16 cellular contexts compared by ENCODE assay signal in the genomic region with DNA sequence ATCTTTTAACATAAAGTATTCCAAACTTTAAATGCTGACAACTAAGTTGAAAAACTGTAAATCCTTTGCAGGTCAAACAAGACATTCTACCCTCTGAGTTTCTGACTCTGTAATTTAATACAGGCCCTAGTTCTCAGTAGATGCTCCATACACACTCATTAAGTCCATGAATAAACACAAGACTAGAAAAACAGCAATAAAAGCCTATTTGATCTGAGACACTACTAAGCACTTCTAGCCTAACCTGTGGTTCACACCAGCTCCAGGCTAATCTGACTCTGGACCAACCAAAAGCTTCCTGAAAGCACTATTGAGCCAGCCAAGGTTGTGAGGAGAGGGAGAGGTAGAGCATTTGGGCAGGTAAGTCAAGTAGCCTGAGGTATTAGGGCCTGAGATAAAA.
"Had no signal": no experiment of that assay in that cellular context is flagged by ENCODE, and none has a peak within 500 bp of the region (broad histone marks: within the 10 kb centered on the region; RNA-seq: fewer than 3 reads in every experiment).

No MANE protein-coding gene starts in this region.

- ATAC-seq: body of pancreas, esophagus mucosa, left lung, upper lobe of right lung had no signal

- H3K36me3 ChIP-seq: ovary, upper lobe of right lung had no signal

- H3K9me3 ChIP-seq: body of pancreas, left lung, ovary, thoracic aorta, upper lobe of right lung had no signal

- H3K4me3 ChIP-seq: body of pancreas, left lung, ovary, thoracic aorta, upper lobe of right lung had no signal

- H3K27me3 ChIP-seq: body of pancreas, left lung, ovary, upper lobe of right lung had no signal

- H3K4me1 ChIP-seq: body of pancreas, left lung, upper lobe of right lung had no signal

- DNase-seq: activated CD4-positive, alpha-beta T cell treated with anti-CD3 and anti-CD28 coated beads, Interleukin-2, amount 10 ng/mL, durations not matched to agents 7 days and 5 days; activated CD8-positive, alpha-beta memory T cell treated with anti-CD3 and anti-CD28 coated beads for 24 hours; activated gamma-delta T cell treated with Interleukin-2 at 50 U/mL for 16 hours; amniotic stem cell; body of pancreas; caudate nucleus; islet precursor cell; left lung; mammary epithelial cell; naive B cell; ovary; stimulated activated CD4-positive, alpha-beta T cell treated with anti-CD3 and anti-CD28 coated beads, Interleukin-12 subunit alpha, Interleukin-12 subunit beta, amount 100 ng/mL, for 4 hours; stimulated activated CD4-positive, alpha-beta T cell treated with anti-CD3 and anti-CD28 coated beads, Interleukin-2, amount 100 ng/mL, for 24 hours; upper lobe of right lung had no signal

- H3K27ac ChIP-seq: body of pancreas, left lung, ovary, thoracic aorta, upper lobe of right lung had no signal
